Comparison of ENCODE assay signal across 27 cellular contexts in genomic region chr1:147897030-147897756, GRCh38. TPM values are rescaled to one million over a fixed set of nuclear protein-coding genes. Genes with fewer than 3 reads are reported as not detected.
DNase-seq lines count a peak whose midpoint lies in the region; ATAC-seq, FAIRE-seq and TF ChIP-seq lines count a peak whose summit lies in the region.
"Had no signal": no experiment of that assay in that cellular context is flagged by ENCODE, and none has a peak within 500 bp of the region (broad histone marks: within the 10 kb centered on the region; RNA-seq: fewer than 3 reads in every experiment).

No MANE protein-coding gene starts in this region.

- in situ Hi-C loops in HepG2 (cut with HindIII; ENCODE audit: extremely low pct_ligation_motif_present, low pct_unique_long_range_greater_than_20kb): loop anchor here (10.0 kb wide), 1 partner anchor 402 kb away; no protein-coding TSS in a partner anchor

- no peak for TF ChIP-seq POLR2A in HepG2 (IDR thresholded peaks at IDR 0.05; ENCODE audit: insufficient read depth in 1 of 2, low read depth in 2 of 2, low read length in 2 of 2)
- TF ChIP-seq POLR2A in H54 (IDR thresholded peaks at IDR 0.05; ENCODE audit: low read depth, low read length): no peak

- TF ChIP-seq CTCF in liver (IDR thresholded peaks at IDR 0.05; ENCODE audit: low read depth, low read length, missing input control) (no peak), HepG2 (CRISPR knock-in tag; IDR thresholded peaks at IDR 0.05) (no peak)

- H4K20me1 ChIP-seq in HepG2 (ENCODE audit: insufficient read depth, low read length): no peaks in the 10 kb centered on the region

- CTCF ChIA-PET in HepG2 (lab: Yijun Ruan, JAX; ENCODE audit: low intra/inter-chr PET ratio, low total read pairs): no interaction called here

- intact Hi-C loops in HepG2 (cut with micrococcal nuclease; ENCODE audit: unreplicated experiment): loop anchor here (10.0 kb wide), 1 partner anchor 402 kb away; no protein-coding TSS in a partner anchor

- TF ChIP-seq RAD21 in liver (IDR thresholded peaks at IDR 0.05) (peak; percentile 38 to 48), HepG2 (CRISPR knock-in tag; IDR thresholded peaks at IDR 0.05) (no peak)

- POLR2A ChIA-PET in HepG2 (lab: Yijun Ruan, JAX): interaction anchor here (0.7 kb wide), 1 partner anchor 11 kb away, joined by 4 read pairs; no protein-coding TSS in a partner anchor

- H3K9me3 ChIP-seq in liver (ENCODE audit: control insufficient read depth in 4 of 4, low read length in 3 of 4) (no peaks in the 10 kb centered on the region), HepG2 (ENCODE audit: low read length) (no peaks in the 10 kb centered on the region), SJCRH30 (replicated peaks) (no peaks in the 10 kb centered on the region)
- H3K9me3 ChIP-seq: HAP-1, prostate gland had no signal

- H3K4me3 ChIP-seq in liver (ENCODE audit: low read depth in 1 of 3, low read length in 3 of 3) (no peak overlapping the region), HepG2 (replicated peaks in 1 of 3; ENCODE audit: insufficient read depth in 1 of 3, low read depth in 2 of 3, low read length in 3 of 3) (no peak overlapping the region), SJCRH30 (no peak overlapping the region)
- H3K4me3 ChIP-seq: HAP-1, prostate gland had no signal

- H3K79me2 ChIP-seq in HepG2 (ENCODE audit: insufficient read depth, low read length): no peaks in the 10 kb centered on the region

- H3K9ac ChIP-seq in liver (ENCODE audit: low read depth in 1 of 2, low read length in 2 of 2) (no peak overlapping the region), HepG2 (ENCODE audit: insufficient read depth, low read depth, low read length) (no peak overlapping the region)

- FAIRE-seq in HepG2 (lab: Jason Lieb, UNC): no peak
- FAIRE-seq in H54 (lab: Jason Lieb, UNC): no peak

- 40% methylated on average over 8 of the region's 8 CpGs for WGBS in liver
- 36% methylated on average over 6 of the region's 8 CpGs for WGBS in HepG2 (ENCODE audit: low lambda C conversion rate)

- H3K4me1 ChIP-seq in liver (ENCODE audit: control insufficient read depth in 4 of 4, insufficient read depth in 4 of 4, low read length in 3 of 4): peaks cover 0 to 13% (median 11%) of the 10 kb centered on the region in 4 donors
- no peaks in the 10 kb centered on the region for H3K4me1 ChIP-seq in HepG2 (ENCODE audit: insufficient read depth, low read length)
- H3K4me1 ChIP-seq in SJCRH30: peaks cover 13% of the 10 kb centered on the region; the same call in 1 of the 2 replicates
- H3K4me1 ChIP-seq: HAP-1, prostate gland had no signal

- H3K4me2 ChIP-seq in HepG2 (ENCODE audit: low read depth, low read length): no peak overlapping the region

- H3K27me3 ChIP-seq in liver (ENCODE audit: control insufficient read depth in 4 of 4, insufficient read depth in 4 of 4, low read length in 3 of 4) (no peaks in the 10 kb centered on the region), HepG2 (ENCODE audit: control insufficient read depth in 1 of 2, insufficient read depth in 2 of 2, low read length in 2 of 2) (no peaks in the 10 kb centered on the region; a peak in 2 of 5 replicates), SJCRH30 (no peaks in the 10 kb centered on the region)

- no peak for TF ChIP-seq EP300 in HepG2 (IDR thresholded peaks at IDR 0.05; ENCODE audit: low read depth in 2 of 2, low read length in 2 of 2)
- no peak for TF ChIP-seq EP300 in HepG2 (CRISPR knock-in tag; IDR thresholded peaks at IDR 0.05; ENCODE audit: borderline replicate concordance)

- no peak for ATAC-seq in HepG2
- ATAC-seq in left lobe of liver: peak; percentile 82
- ATAC-seq in HG03520 (IDR thresholded peaks at IDR 0.05; ENCODE audit: unreplicated experiment): no peak
- ATAC-seq: activated CD8-positive, alpha-beta T cell treated with anti-CD3 and anti-CD28 coated beads for 36 hours had no signal

- H3K36me3 ChIP-seq in liver (ENCODE audit: control insufficient read depth in 4 of 4, insufficient read depth in 3 of 4, low read depth in 1 of 4, low read length in 3 of 4) (no peaks in the 10 kb centered on the region), HepG2 (replicated peaks in 1 of 2; ENCODE audit: control insufficient read depth in 1 of 2, insufficient read depth in 2 of 2, low read length in 2 of 2) (no peaks in the 10 kb centered on the region), SJCRH30 (no peaks in the 10 kb centered on the region)
- H3K36me3 ChIP-seq: HAP-1, prostate gland had no signal

- H2AFZ ChIP-seq in HepG2 (ENCODE audit: low read length): no peak overlapping the region

- BruUV-seq in HepG2 (replicated peaks; lab: Mats Ljungman, UMichigan): no TSS peak

- no peak for DNase-seq in HepG2 (ENCODE audit: low spot score)
- peak; percentile 37 to 51 for DNase-seq in SJCRH30
- peak; percentile 75 for DNase-seq in left lobe of liver (ENCODE audit: low spot score)
- no peak for DNase-seq in T-helper 9 cell
- DNase-seq in NCI-H526 treated with DMSO at 0.1 percent for 48 hours (lab: John Stamatoyannopoulos, UW): no peak
- DNase-seq in H54 (ENCODE audit: insufficient read length, low spot score): no peak
- DNase-seq: activated CD4-positive, CD25-positive, alpha-beta regulatory T cell; activated CD8-positive, alpha-beta T cell treated with anti-CD3 and anti-CD28 coated beads for 36 hours; activated naive CD4-positive, alpha-beta T cell treated with anti-CD3 and anti-CD28 coated beads for 36 hours; activated T-cell treated with anti-CD3 and anti-CD28 coated beads, Interleukin-2, amount 50 U/mL, for 1 hour; aorta; CD4-positive, CD25-positive, alpha-beta regulatory T cell; DMS153; effector memory CD4-positive, alpha-beta T cell; head of caudate nucleus; mesendoderm; NCI-H1930; NCI-H524 treated with DMSO at 0.1 percent for 48 hours; nephron progenitor cell; OCI-M1 had no signal

- H3K27ac ChIP-seq in liver (ENCODE audit: low read depth in 1 of 2, low read length in 2 of 2) (no peak overlapping the region), HepG2 (ENCODE audit: extremely low read length, insufficient read depth, low read length) (no peak overlapping the region), SJCRH30 (no peak overlapping the region)
- H3K27ac ChIP-seq: prostate gland had no signal

TF ChIP-seq in liver, 16 proteins besides CTCF, POLR2A, EP300 and RAD21 (continues in another document):
- TF ChIP-seq SP1 (IDR thresholded peaks at IDR 0.05) (peak; percentile 16), HNF4G (IDR thresholded peaks at IDR 0.05) (peak; percentile 37)

RNA-seq across cellular contexts. Expression of gene GJA8, which starts 5.4 kb away (rescaled TPM):
- not detected for total RNA-seq in liver
- not detected for polyA plus RNA-seq in liver
- not detected in 2 replicates for total RNA-seq in HepG2 (2016; rRNA removed; fragmentation: Illumina TruSeq; extraction: Trizol)
- total RNA-seq in HepG2 (2016; cell fraction: cytosol; rRNA removed; fragmentation: Illumina TruSeq; extraction: Trizol; ENCODE audit: low read depth): not detected in 2 replicates
- not detected in 2 replicates for total RNA-seq in HepG2 (2016; cell fraction: insoluble cytoplasmic fraction; rRNA removed; fragmentation: Illumina TruSeq; extraction: Trizol)
- not detected in 2 replicates for total RNA-seq in HepG2 (2016; cell fraction: membrane; rRNA removed; fragmentation: Illumina TruSeq; extraction: Trizol)
- not detected in 2 replicates for total RNA-seq in HepG2 (2016; cell fraction: nucleus; rRNA removed; fragmentation: Illumina TruSeq; extraction: Trizol)
- polyA plus RNA-seq in HepG2 (2011; rRNA removed): not detected in 2 replicates
- polyA plus RNA-seq in HepG2 (2011; cell fraction: cytosol; rRNA removed): not detected in 2 replicates
- polyA plus RNA-seq in HepG2 (2011; cell fraction: nucleus; rRNA removed): not detected in 2 replicates
- not detected in 2 replicates for polyA plus RNA-seq in HepG2 (2012)
- polyA plus RNA-seq in HepG2 (2016; cell fraction: cytosol; fragmentation: Illumina TruSeq; extraction: Trizol; ENCODE audit: low read depth): not detected in 2 replicates
- not detected in 2 replicates for polyA plus RNA-seq in HepG2 (2016; cell fraction: insoluble cytoplasmic fraction; fragmentation: Illumina TruSeq; extraction: Trizol; ENCODE audit: low read depth)
- not detected in 2 replicates for polyA plus RNA-seq in HepG2 (2016; cell fraction: membrane; fragmentation: Illumina TruSeq; extraction: Trizol; ENCODE audit: low read depth)
- polyA plus RNA-seq in HepG2 (2016; cell fraction: nucleus; fragmentation: Illumina TruSeq; extraction: Trizol; ENCODE audit: insufficient read depth, low read depth): not detected in 2 replicates
- polyA minus RNA-seq in HepG2 (2011; rRNA and poly(A)+ RNA removed; ENCODE audit: low replicate concordance): not detected in 2 replicates
- not detected in 2 replicates for polyA minus RNA-seq in HepG2 (2011; cell fraction: cytosol; rRNA and poly(A)+ RNA removed)
- polyA minus RNA-seq in HepG2 (2011; cell fraction: nucleus; rRNA and poly(A)+ RNA removed): not detected in 2 replicates
- total RNA-seq in SJCRH30 (2014; rRNA removed; shearing (Covaris generic)): not detected in 2 replicates
- total RNA-seq in left lobe of liver: not detected
- total RNA-seq: activated CD8-positive, alpha-beta T cell treated with anti-CD3 and anti-CD28 coated beads for 36 hours; activated naive CD4-positive, alpha-beta T cell treated with anti-CD3 and anti-CD28 coated beads for 36 hours; aorta; CD4-positive, CD25-positive, alpha-beta regulatory T cell; chondrocyte; fibroblast of lung; SK-MEL-5 had no signal
- polyA plus RNA-seq: aorta; CD4-positive, CD25-positive, alpha-beta regulatory T cell; fibroblast of lung had no signal

RNA-seq across cellular contexts. Expression of gene GPR89B, which starts 31.0 kb away (rescaled TPM):
- total RNA-seq in liver: 10 to 100 TPM; 18.0 to 19.2 TPM
- polyA plus RNA-seq in liver: 10 to 100 TPM in 1 of 2 donors, 1 to 10 TPM in 1; 7.2 to 13.1 TPM
- total RNA-seq in HepG2 (2016; rRNA removed; fragmentation: Illumina TruSeq; extraction: Trizol): 4.1 and 12.2 TPM in 2 replicates
- 8.4 and 9.5 TPM in 2 replicates for total RNA-seq in HepG2 (2016; cell fraction: cytosol; rRNA removed; fragmentation: Illumina TruSeq; extraction: Trizol; ENCODE audit: low read depth)
- total RNA-seq in HepG2 (2016; cell fraction: insoluble cytoplasmic fraction; rRNA removed; fragmentation: Illumina TruSeq; extraction: Trizol): 6.2 and 15.3 TPM in 2 replicates
- 4.8 and 6.4 TPM in 2 replicates for total RNA-seq in HepG2 (2016; cell fraction: membrane; rRNA removed; fragmentation: Illumina TruSeq; extraction: Trizol)
- 30.6 and 37.7 TPM in 2 replicates for total RNA-seq in HepG2 (2016; cell fraction: nucleus; rRNA removed; fragmentation: Illumina TruSeq; extraction: Trizol)
- polyA plus RNA-seq in HepG2 (2011; rRNA removed): 16.2 and 20.1 TPM in 2 replicates
- polyA plus RNA-seq in HepG2 (2011; cell fraction: cytosol; rRNA removed): 6.0 and 12.7 TPM in 2 replicates
- 21.5 and 24.0 TPM in 2 replicates for polyA plus RNA-seq in HepG2 (2011; cell fraction: nucleus; rRNA removed)
- 6.4 and 8.3 TPM in 2 replicates for polyA plus RNA-seq in HepG2 (2012)
- 1.5 and 1.9 TPM in 2 replicates for polyA plus RNA-seq in HepG2 (2016; cell fraction: cytosol; fragmentation: Illumina TruSeq; extraction: Trizol; ENCODE audit: low read depth)
- 5.4 and 5.9 TPM in 2 replicates for polyA plus RNA-seq in HepG2 (2016; cell fraction: insoluble cytoplasmic fraction; fragmentation: Illumina TruSeq; extraction: Trizol; ENCODE audit: low read depth)
- polyA plus RNA-seq in HepG2 (2016; cell fraction: membrane; fragmentation: Illumina TruSeq; extraction: Trizol; ENCODE audit: low read depth): 3.0 and 3.1 TPM in 2 replicates
- 29.2 and 35.8 TPM in 2 replicates for polyA plus RNA-seq in HepG2 (2016; cell fraction: nucleus; fragmentation: Illumina TruSeq; extraction: Trizol; ENCODE audit: insufficient read depth, low read depth)
- polyA minus RNA-seq in HepG2 (2011; rRNA and poly(A)+ RNA removed; ENCODE audit: low replicate concordance): 17.6 and 65.8 TPM in 2 replicates
- polyA minus RNA-seq in HepG2 (2011; cell fraction: cytosol; rRNA and poly(A)+ RNA removed): 6.2 and 6.5 TPM in 2 replicates
- 74.0 and 75.6 TPM in 2 replicates for polyA minus RNA-seq in HepG2 (2011; cell fraction: nucleus; rRNA and poly(A)+ RNA removed)
- total RNA-seq in SJCRH30 (2014; rRNA removed; shearing (Covaris generic)): 28.3 and 29.7 TPM in 2 replicates
- total RNA-seq in left lobe of liver: 8.5 TPM

Comparison
In these comparisons a context has a peak if more than half of its experiments do, and no peak if none do; other contexts are left out.
1. DNase-seq: peak in SJCRH30 (2 of 2) and left lobe of liver (single experiment); none in HepG2 (single experiment), T-helper 9 cell (single experiment), NCI-H526 treated with DMSO at 0.1 percent for 48 hours (single experiment) and H54 (single experiment).